ENCODE assay signal across 1 cellular context in the genomic region with DNA sequence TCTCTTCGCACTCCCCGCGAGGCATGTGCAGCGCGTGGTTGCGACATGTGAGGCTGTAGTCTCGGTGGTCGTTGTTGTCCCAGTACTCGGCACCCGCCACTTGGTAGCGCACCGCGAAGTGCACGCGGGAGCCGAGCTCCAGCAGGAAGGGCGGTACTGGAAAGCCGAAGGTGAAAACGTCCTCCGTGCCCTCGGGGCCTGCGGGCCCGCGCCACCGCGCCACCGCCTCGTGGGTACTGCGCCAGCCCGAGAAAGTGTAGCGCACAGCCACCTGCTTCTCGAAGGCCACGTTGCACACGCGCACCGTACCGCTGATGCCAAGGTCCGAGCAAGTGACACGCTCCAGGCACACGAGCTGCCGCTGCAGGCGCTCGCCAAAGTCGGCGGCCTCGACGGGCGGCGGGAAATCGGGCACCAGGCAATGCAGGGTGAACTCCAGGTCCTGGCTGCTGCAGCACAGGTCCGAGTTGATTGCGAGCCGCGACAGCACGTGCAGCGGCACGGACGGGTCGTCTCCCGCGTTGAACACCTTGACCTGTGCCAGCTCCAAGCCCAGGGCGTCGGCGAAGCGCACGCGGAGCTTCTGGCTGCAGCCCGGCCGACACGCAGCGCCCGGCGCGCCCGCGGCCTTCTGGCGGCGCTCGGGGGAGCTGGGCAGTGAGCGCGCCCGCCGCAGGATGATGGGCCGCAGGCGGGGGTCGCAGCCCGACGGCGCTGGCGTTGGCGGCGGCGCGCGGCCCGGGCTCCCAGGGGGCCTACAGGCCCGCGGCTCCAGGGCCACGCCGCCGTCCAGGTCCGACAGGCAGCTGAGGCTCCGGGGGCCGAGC.
TF ChIP-seq lines count a peak whose summit lies in the region.

No MANE protein-coding gene starts in this region.

TF ChIP-seq in GM12878, 131 proteins besides CTCF, POLR2A, EP300 and RAD21:
- TF ChIP-seq ATF2 (IDR thresholded peaks at IDR 0.05; ENCODE audit: low read length) (no peak), BHLHE40 (IDR thresholded peaks at IDR 0.05; ENCODE audit: borderline replicate concordance in 1 of 2, low read depth in 2 of 2, low read length in 1 of 2) (peak in 1 of 2 experiments; percentile 59; a peak in 2 of 4 replicates), NR2C1 (IDR thresholded peaks at IDR 0.05) (no peak), SRF (IDR thresholded peaks at IDR 0.05; ENCODE audit: low read depth in 2 of 2, low read length in 2 of 2) (no peak), LARP7 (IDR thresholded peaks at IDR 0.05) (0 out of 2 replicates have a peak, but pooled peaks have one; percentile 29), PML (IDR thresholded peaks at IDR 0.05; ENCODE audit: low read length) (no peak)
- TF ChIP-seq, protein P1, sequence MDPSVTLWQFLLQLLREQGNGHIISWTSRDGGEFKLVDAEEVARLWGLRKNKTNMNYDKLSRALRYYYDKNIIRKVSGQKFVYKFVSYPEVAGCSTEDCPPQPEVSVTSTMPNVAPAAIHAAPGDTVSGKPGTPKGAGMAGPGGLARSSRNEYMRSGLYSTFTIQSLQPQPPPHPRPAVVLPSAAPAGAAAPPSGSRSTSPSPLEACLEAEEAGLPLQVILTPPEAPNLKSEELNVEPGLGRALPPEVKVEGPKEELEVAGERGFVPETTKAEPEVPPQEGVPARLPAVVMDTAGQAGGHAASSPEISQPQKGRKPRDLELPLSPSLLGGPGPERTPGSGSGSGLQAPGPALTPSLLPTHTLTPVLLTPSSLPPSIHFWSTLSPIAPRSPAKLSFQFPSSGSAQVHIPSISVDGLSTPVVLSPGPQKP (IDR thresholded peaks at IDR 0.05; ENCODE audit: low read depth, low read length), result no peak
- TF ChIP-seq, protein P2, sequence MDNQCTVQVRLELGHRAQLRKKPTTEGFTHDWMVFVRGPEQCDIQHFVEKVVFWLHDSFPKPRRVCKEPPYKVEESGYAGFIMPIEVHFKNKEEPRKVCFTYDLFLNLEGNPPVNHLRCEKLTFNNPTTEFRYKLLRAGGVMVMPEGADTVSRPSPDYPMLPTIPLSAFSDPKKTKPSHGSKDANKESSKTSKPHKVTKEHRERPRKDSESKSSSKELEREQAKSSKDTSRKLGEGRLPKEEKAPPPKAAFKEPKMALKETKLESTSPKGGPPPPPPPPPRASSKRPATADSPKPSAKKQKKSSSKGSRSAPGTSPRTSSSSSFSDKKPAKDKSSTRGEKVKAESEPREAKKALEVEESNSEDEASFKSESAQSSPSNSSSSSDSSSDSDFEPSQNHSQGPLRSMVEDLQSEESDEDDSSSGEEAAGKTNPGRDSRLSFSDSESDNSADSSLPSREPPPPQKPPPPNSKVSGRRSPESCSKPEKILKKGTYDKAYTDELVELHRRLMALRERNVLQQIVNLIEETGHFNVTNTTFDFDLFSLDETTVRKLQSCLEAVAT (IDR thresholded peaks at IDR 0.05), result peak; percentile 58; the same call in 1 of the 2 replicates
- TF ChIP-seq, protein P3, sequence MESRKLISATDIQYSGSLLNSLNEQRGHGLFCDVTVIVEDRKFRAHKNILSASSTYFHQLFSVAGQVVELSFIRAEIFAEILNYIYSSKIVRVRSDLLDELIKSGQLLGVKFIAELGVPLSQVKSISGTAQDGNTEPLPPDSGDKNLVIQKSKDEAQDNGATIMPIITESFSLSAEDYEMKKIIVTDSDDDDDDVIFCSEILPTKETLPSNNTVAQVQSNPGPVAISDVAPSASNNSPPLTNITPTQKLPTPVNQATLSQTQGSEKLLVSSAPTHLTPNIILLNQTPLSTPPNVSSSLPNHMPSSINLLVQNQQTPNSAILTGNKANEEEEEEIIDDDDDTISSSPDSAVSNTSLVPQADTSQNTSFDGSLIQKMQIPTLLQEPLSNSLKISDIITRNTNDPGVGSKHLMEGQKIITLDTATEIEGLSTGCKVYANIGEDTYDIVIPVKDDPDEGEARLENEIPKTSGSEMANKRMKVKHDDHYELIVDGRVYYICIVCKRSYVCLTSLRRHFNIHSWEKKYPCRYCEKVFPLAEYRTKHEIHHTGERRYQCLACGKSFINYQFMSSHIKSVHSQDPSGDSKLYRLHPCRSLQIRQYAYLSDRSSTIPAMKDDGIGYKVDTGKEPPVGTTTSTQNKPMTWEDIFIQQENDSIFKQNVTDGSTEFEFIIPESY (IDR thresholded peaks at IDR 0.05), result peak; percentile 91
